In genomic region chr12:80166751-80167150, GRCh38 we compare ENCODE assay signal across 16 cellular contexts.
DNase-seq lines count a peak whose midpoint lies in the region; ATAC-seq and TF ChIP-seq lines count a peak whose summit lies in the region.
"Had no signal": no experiment of that assay in that cellular context is flagged by ENCODE, and none has a peak within 500 bp of the region (broad histone marks: within the 10 kb centered on the region; RNA-seq: fewer than 3 reads in every experiment).

No MANE protein-coding gene starts in this region.

- no peak for ATAC-seq in HG02642 (IDR thresholded peaks at IDR 0.05; ENCODE audit: poor library complexity, unreplicated experiment)
- ATAC-seq: GM23338, HCT116 had no signal

- H3K79me2 ChIP-seq in KMS-11 (ENCODE audit: insufficient read depth, low read depth), result no peaks in the 10 kb centered on the region

- H3K4me3 ChIP-seq in KMS-11 (IDR thresholded peaks at IDR 0.05; ENCODE audit: insufficient read depth, low read depth, low read length) (no peak overlapping the region), H7 (ENCODE audit: insufficient read depth, low read depth, low read length) (no peak overlapping the region)
- H3K4me3 ChIP-seq: BLaER1, GM23338 had no signal

- H3K27ac ChIP-seq in KMS-11, result no peak overlapping the region
- H3K27ac ChIP-seq: BLaER1 had no signal

- no peaks in the 10 kb centered on the region for H4K20me1 ChIP-seq in KMS-11 (ENCODE audit: insufficient read depth)
- H4K20me1 ChIP-seq: BLaER1 had no signal

- H3K4me1 ChIP-seq in KMS-11 (ENCODE audit: low read depth, poor library complexity, severe bottlenecking), result peaks cover 74% of the 10 kb centered on the region

- H2AFZ ChIP-seq in KMS-11 (ENCODE audit: low read depth), result no peak overlapping the region
- H2AFZ ChIP-seq: GM23338 had no signal

- H3K27me3 ChIP-seq in KMS-11 (ENCODE audit: insufficient read depth, low read depth) (no peaks in the 10 kb centered on the region), H7 (ENCODE audit: control insufficient read depth, insufficient read depth, low read length) (no peaks in the 10 kb centered on the region)
- H3K27me3 ChIP-seq: BLaER1 had no signal

- TF ChIP-seq CTCF in KMS-11 (conservative IDR thresholded peaks at IDR 0.05; ENCODE audit: low read depth, low read length) (no peak), mesothelial cell of epicardium (IDR thresholded peaks at IDR 0.05; ENCODE audit: unreplicated experiment) (no peak)

- no peaks in the 10 kb centered on the region for H3K27me3 Mint-ChIP-seq in mesothelial cell of epicardium (ENCODE audit: low read depth)

- peaks cover 2% of the 10 kb centered on the region for H3K36me3 Mint-ChIP-seq in mesothelial cell of epicardium
- H3K36me3 Mint-ChIP-seq: CD14-positive monocyte; CD4-positive, alpha-beta memory T cell had no signal

- H3K9ac ChIP-seq in KMS-11, result no peak overlapping the region
- H3K9ac ChIP-seq: BLaER1 had no signal

- H3K9me3 Mint-ChIP-seq in mesothelial cell of epicardium, result peaks cover 9% of the 10 kb centered on the region
- H3K9me3 Mint-ChIP-seq: HFFc6 had no signal

- in situ Hi-C loops in G401 (cut with HindIII; ENCODE audit: low sequenced_read_pairs), result no loop called here

- peaks cover 30% of the 10 kb centered on the region for H3K4me1 Mint-ChIP-seq in mesothelial cell of epicardium
- H3K4me1 Mint-ChIP-seq: CD14-positive monocyte, GM23338 had no signal

- peak overlapping the region; percentile 55 for H3K27ac Mint-ChIP-seq in mesothelial cell of epicardium
- H3K27ac Mint-ChIP-seq: CD14-positive monocyte; CD4-positive, alpha-beta memory T cell; GM23338; HFFc6 had no signal

- 0 out of 2 replicates have a peak overlapping the region, but pooled peaks have one; percentile 1 for H3K4me2 ChIP-seq in KMS-11
- H3K4me2 ChIP-seq: BLaER1, GM23338 had no signal

- H3K36me3 ChIP-seq in KMS-11 (ENCODE audit: insufficient read depth) (no peaks in the 10 kb centered on the region), H7 (replicated peaks; ENCODE audit: control insufficient read depth, insufficient read depth, low read length) (no peaks in the 10 kb centered on the region)
- H3K36me3 ChIP-seq: BLaER1 had no signal

- H3K4me3 Mint-ChIP-seq in mesothelial cell of epicardium, result no peak overlapping the region
- H3K4me3 Mint-ChIP-seq: CD14-positive monocyte; CD4-positive, alpha-beta memory T cell; GM23338; HFFc6 had no signal

- peak; percentile 19 for DNase-seq in G401 (ENCODE audit: low spot score)
- no peak for DNase-seq in mesothelial cell of epicardium (ENCODE audit: low spot score in 2 of 2, unreplicated experiment in 2 of 2)
- DNase-seq in H7, result no peak
- no peak for DNase-seq in NCI-H2107 treated with DMSO at 0.1 percent for 48 hours (lab: John Stamatoyannopoulos, UW; ENCODE audit: unreplicated experiment)
- DNase-seq: DMS153, DMS79, GF-D8, HFFc6, KBM-7 had no signal
